7 cellular contexts compared by ENCODE assay signal in the genomic region with DNA sequence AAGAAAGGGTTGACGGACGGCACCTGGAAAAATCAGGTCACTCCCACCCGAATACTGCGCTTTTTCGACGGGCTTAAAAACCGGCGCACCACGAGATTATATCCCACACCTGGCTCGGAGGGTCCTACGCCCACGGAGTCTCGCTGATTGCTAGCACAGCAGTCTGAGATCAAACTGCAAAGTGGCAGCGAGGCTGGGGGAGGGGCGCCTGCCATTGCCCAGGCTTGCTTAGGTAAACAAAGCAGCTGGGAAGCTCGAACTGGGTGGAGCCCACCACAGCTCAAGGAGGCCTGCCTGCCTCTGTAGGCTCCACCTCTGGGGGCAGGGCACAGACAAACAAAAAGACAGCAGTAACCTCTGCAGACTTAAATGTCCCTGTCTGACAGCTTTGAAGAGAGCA. TPM values are rescaled to one million over a fixed set of nuclear protein-coding genes. Genes with fewer than 3 reads are reported as not detected.
DNase-seq lines count a peak whose midpoint lies in the region; TF ChIP-seq lines count a peak whose summit lies in the region.
"Not testable (repeated sequence)": the region's sequence is repeated elsewhere in the genome, so short reads cannot be mapped to it uniquely, and the experiment has no call there.

No MANE protein-coding gene starts in this region.

- in situ Hi-C loops in astrocyte of the spinal cord (cut with HindIII; ENCODE audit: low sequenced_read_pairs), result not testable (repeated sequence)

- peak overlapping the region; percentile 68 for H3K4me3 ChIP-seq in HUES6 (ENCODE audit: low read depth, low read length)
- H3K4me3 ChIP-seq in astrocyte of the spinal cord (ENCODE audit: low read depth, low read length), result peak overlapping the region; percentile 7
- H3K4me3 ChIP-seq in epithelial cell of esophagus (ENCODE audit: low read length), result peak overlapping the region; percentile 14
- peak overlapping the region; percentile 61 for H3K4me3 ChIP-seq in iPS-15b (ENCODE audit: low read depth, low read length)
- not testable (repeated sequence) for H3K4me3 ChIP-seq in mesendoderm (ENCODE audit: low read length)

- H3K36me3 ChIP-seq in ES-I3 (ENCODE audit: insufficient read depth, low read length); HUES6 (ENCODE audit: control insufficient read depth, insufficient read depth, low read length); iPS-15b (ENCODE audit: control insufficient read depth, insufficient read depth, low read length); mesendoderm (ENCODE audit: control insufficient read depth, insufficient read depth, low read length): not testable (repeated sequence)

- H3K4ac ChIP-seq in mesendoderm (ENCODE audit: low read depth, low read length), result not testable (repeated sequence)

- not testable (repeated sequence) for H3K4me1 Mint-ChIP-seq in osteocyte (ENCODE audit: unreplicated experiment)

- not testable (repeated sequence) for H3K27ac Mint-ChIP-seq in osteocyte (ENCODE audit: unreplicated experiment)

- H2AK5ac ChIP-seq in mesendoderm (ENCODE audit: low read length), result not testable (repeated sequence)

- H3K27me3 ChIP-seq in HUES6 (ENCODE audit: control insufficient read depth, insufficient read depth, low read length); iPS-15b (ENCODE audit: control insufficient read depth, insufficient read depth, low read length); mesendoderm (ENCODE audit: insufficient read depth, low read length, poor library complexity): not testable (repeated sequence)

- H3K4me1 ChIP-seq in ES-I3 (ENCODE audit: insufficient read depth, low read length); HUES6 (ENCODE audit: control insufficient read depth, insufficient read depth, low read length); iPS-15b (ENCODE audit: control insufficient read depth, insufficient read depth, low read length); mesendoderm (ENCODE audit: control insufficient read depth, low read depth, low read length): not testable (repeated sequence)

- H3K23ac ChIP-seq in mesendoderm (ENCODE audit: low read length), result not testable (repeated sequence)

- not testable (repeated sequence) for TF ChIP-seq CTCF in astrocyte of the spinal cord (IDR thresholded peaks at IDR 0.05; ENCODE audit: low read depth, low read length); epithelial cell of esophagus (IDR thresholded peaks at IDR 0.05; ENCODE audit: insufficient read depth, low read depth, low read length, missing control alignments); osteocyte (IDR thresholded peaks at IDR 0.05)

- H3K79me1 ChIP-seq in mesendoderm (ENCODE audit: low read length), result not testable (repeated sequence)

- H3K56ac ChIP-seq in mesendoderm (ENCODE audit: low read length), result peak overlapping the region; percentile 76

- H3K18ac ChIP-seq in mesendoderm (ENCODE audit: low read length), result not testable (repeated sequence)

- not testable (repeated sequence) for H4K5ac ChIP-seq in mesendoderm (ENCODE audit: low read length)

- H2BK15ac ChIP-seq in mesendoderm (replicated peaks; ENCODE audit: low read depth), result not testable (repeated sequence)

- not testable (repeated sequence) for H3K9me3 ChIP-seq in ES-I3 (ENCODE audit: control insufficient read depth, insufficient read depth, low read length); HUES6 (ENCODE audit: control insufficient read depth, insufficient read depth, low read depth, low read length); iPS-15b (ENCODE audit: control insufficient read depth, insufficient read depth, low read length)

- not testable (repeated sequence) for H2BK5ac ChIP-seq in mesendoderm (ENCODE audit: low read length)

- not testable (repeated sequence) for H3K27ac ChIP-seq in HUES6 (ENCODE audit: low read depth, low read length); mesendoderm (ENCODE audit: low read depth, low read length)

- peak overlapping the region; percentile 62 for H3K4me3 Mint-ChIP-seq in osteocyte (ENCODE audit: unreplicated experiment)

- H3K9ac ChIP-seq in ES-I3 (ENCODE audit: low read depth, low read length), result peak overlapping the region; percentile 33; the same call in 1 of the 2 replicates
- H3K9ac ChIP-seq in HUES6 (ENCODE audit: low read length), result peak overlapping the region; percentile 74
- not testable (repeated sequence) for H3K9ac ChIP-seq in iPS-15b (ENCODE audit: low read depth, low read length)
- H3K9ac ChIP-seq in mesendoderm (ENCODE audit: low read length), result peak overlapping the region; percentile 54

- not testable (repeated sequence) for H3K9me3 Mint-ChIP-seq in osteocyte (ENCODE audit: unreplicated experiment)

- WGBS in mesendoderm (ENCODE audit: extremely low coverage, insufficient coverage, low lambda C conversion rate), result no CpG with 5 or more reads among the region's 16 CpGs

- H2BK120ac ChIP-seq in mesendoderm (ENCODE audit: low read depth, low read length), result not testable (repeated sequence)

- not testable (repeated sequence) for H4K8ac ChIP-seq in mesendoderm (ENCODE audit: low read depth, low read length)

- H3K36me3 Mint-ChIP-seq in osteocyte (ENCODE audit: unreplicated experiment), result not testable (repeated sequence)

- H3K27me3 Mint-ChIP-seq in osteocyte (ENCODE audit: unreplicated experiment), result not testable (repeated sequence)

- not testable (repeated sequence) for H3K4me2 ChIP-seq in mesendoderm (ENCODE audit: low read length)

- H3K79me2 ChIP-seq in mesendoderm (ENCODE audit: control insufficient read depth, insufficient read depth, low read length), result not testable (repeated sequence)

- DNase-seq in astrocyte of the spinal cord (ENCODE audit: low read depth, low spot score); epithelial cell of esophagus (ENCODE audit: low read depth); osteocyte (ENCODE audit: extremely low spot score, unreplicated experiment): not testable (repeated sequence)
- DNase-seq in mesendoderm, result peak; percentile 29

RNA-seq across cellular contexts. Expression of a gene that starts 42.7 kb away (rescaled TPM):
- polyA plus RNA-seq in mesendoderm (2013, experiment 1 of 2), result 0.41 TPM
- polyA plus RNA-seq in mesendoderm (2013, experiment 2 of 2), result 0.31 TPM
- 3.1 and 4.3 TPM in 2 replicates for total RNA-seq in osteocyte
